In the genomic region with DNA sequence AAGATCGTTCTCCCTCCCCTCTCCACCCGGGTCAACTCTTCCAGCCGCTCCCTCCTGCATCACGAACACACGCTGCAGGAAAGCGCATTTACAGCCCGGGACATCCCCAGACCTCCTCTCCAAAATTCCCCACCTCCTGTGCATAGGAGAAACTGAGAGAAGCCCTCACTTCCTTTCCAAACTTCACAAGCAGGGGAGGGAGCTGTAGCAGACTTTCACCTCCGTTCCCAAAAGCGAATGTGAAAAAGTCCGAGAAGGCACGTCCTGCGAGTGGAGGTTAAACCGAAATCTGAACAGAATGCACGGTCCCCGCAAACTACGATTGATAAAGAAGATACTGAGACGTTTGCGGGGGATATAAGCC, we compare ENCODE assay signal across 9 cellular contexts. TPM values are rescaled to one million over a fixed set of nuclear protein-coding genes. Genes with fewer than 3 reads are reported as not detected.
A peak's percentile ranks its signal among the peaks of the same experiment; 100 is the strongest.
DNase-seq lines count a peak whose midpoint lies in the region; ATAC-seq, FAIRE-seq and TF ChIP-seq lines count a peak whose summit lies in the region.
"Had no signal": no experiment of that assay in that cellular context is flagged by ENCODE, and none has a peak within 500 bp of the region (broad histone marks: within the 10 kb centered on the region; RNA-seq: fewer than 3 reads in every experiment).

No MANE protein-coding gene starts in this region.

- H3K27ac Mint-ChIP-seq in memory B cell, result peak overlapping the region; percentile 78

- peak overlapping the region in 1 of 59 donors; percentile 6 for H3K27ac ChIP-seq in dorsolateral prefrontal cortex
- peak overlapping the region; percentile 13 for H3K27ac ChIP-seq in substantia nigra (ENCODE audit: low read depth, low read length, poor library complexity, severe bottlenecking)
- H3K27ac ChIP-seq: VCaP had no signal

- H3K4me3 ChIP-seq in GM06990 (replicated peaks; ENCODE audit: low read depth, low read length) (peak overlapping the region; percentile 70), dorsolateral prefrontal cortex (peak overlapping the region; percentile 39 to 86 (median 61))

- no peaks in the 10 kb centered on the region for H3K27me3 ChIP-seq in GM06990 (replicated peaks; ENCODE audit: control insufficient read depth, insufficient read depth, low read length)
- H3K27me3 ChIP-seq in dorsolateral prefrontal cortex, result peaks cover 0 to 26% (median 3%) of the 10 kb centered on the region in 45 donors

- H3K4me3 Mint-ChIP-seq in memory B cell, result peak overlapping the region; percentile 96

- H3K9me3 Mint-ChIP-seq in memory B cell, result no peaks in the 10 kb centered on the region

- FAIRE-seq in RCC 7860 (lab: Jason Lieb, UNC), result no peak
- FAIRE-seq in D721Med (lab: Jason Lieb, UNC), result no peak

- TF ChIP-seq CTCF in GM06990 (IDR thresholded peaks at IDR 0.05; ENCODE audit: insufficient read depth, low read length, poor library complexity, severe bottlenecking), result no peak
- no peak for TF ChIP-seq CTCF in dorsolateral prefrontal cortex (IDR thresholded peaks at IDR 0.05 in 54 of 56, conservative IDR thresholded peaks at IDR 0.05 in 2 of 56; ENCODE audit: low read depth in 1 of 56, partially characterized antibody in 56 of 56)
- no peak for TF ChIP-seq CTCF in D721Med (IDR thresholded peaks at IDR 0.05; ENCODE audit: insufficient read depth, missing control alignments)

- H3K36me3 ChIP-seq in GM06990 (ENCODE audit: control insufficient read depth, insufficient read depth, low read length), result no peaks in the 10 kb centered on the region

- intact Hi-C loops in dorsolateral prefrontal cortex (cut with DNase I), result loop anchor here in 1 of 2 donors (5.0 kb wide), 1 partner anchor 46 kb away; no protein-coding TSS in a partner anchor

- peaks cover 27% of the 10 kb centered on the region for H3K4me1 Mint-ChIP-seq in memory B cell

- H3K36me3 Mint-ChIP-seq in memory B cell, result no peaks in the 10 kb centered on the region

- ATAC-seq in HG02623 (IDR thresholded peaks at IDR 0.05; ENCODE audit: unreplicated experiment) (peak; percentile 33), memory B cell (ENCODE audit: low read depth) (peak; percentile 15), GM18517 (IDR thresholded peaks at IDR 0.05; ENCODE audit: unreplicated experiment) (no peak)

- DNase-seq in GM06990 (ENCODE audit: extremely low read depth, insufficient read length), result peak; percentile 56
- peak; percentile 34 for DNase-seq in RCC 7860 (ENCODE audit: low spot score)
- DNase-seq in dorsolateral prefrontal cortex, result no peak
- DNase-seq in memory B cell (ENCODE audit: low spot score in 2 of 2), result peak; percentile 10 to 16
- peak in 1 of 49 donors; percentile 19 for DNase-seq in substantia nigra (lab: John Stamatoyannopoulos, UW)
- DNase-seq in D721Med (ENCODE audit: insufficient read length, low spot score), result no peak

- peaks cover 18% of the 10 kb centered on the region for H3K27me3 Mint-ChIP-seq in memory B cell

RNA-seq across cellular contexts. Expression of gene BCAT1, which starts 0.5 kb away (rescaled TPM):
- 10 to 100 TPM; 11.5 to 48.1 (median 32.6) TPM for total RNA-seq in dorsolateral prefrontal cortex

Comparison
In these comparisons a context has a peak if more than half of its experiments do, and no peak if none do; other contexts are left out.
1. DNase-seq: peak in GM06990 (single experiment), RCC 7860 (single experiment) and memory B cell (2 of 2); none in dorsolateral prefrontal cortex (0 of 10) and D721Med (single experiment).